ENCODE assay signal across 19 cellular contexts in genomic region chr3:134449951-134450350, GRCh38.
"Had no signal": no experiment of that assay in that cellular context is flagged by ENCODE, and none has a peak within 500 bp of the region (broad histone marks: within the 10 kb centered on the region; RNA-seq: fewer than 3 reads in every experiment).

No MANE protein-coding gene starts in this region.

- FAIRE-seq: pancreas had no signal

- H3K9me3 Mint-ChIP-seq: activated naive CD8-positive, alpha-beta T cell treated with anti-CD3 and anti-CD28 coated beads, Interleukin-2, amount 10 ng/mL, durations not matched to agents 7 days and 5 days had no signal

- DNase-seq: activated B cell treated with CpG ODN at 0.5 μM for 24 hours; activated naive CD4-positive, alpha-beta T cell; activated naive CD8-positive, alpha-beta T cell treated with anti-CD3 and anti-CD28 coated beads, Interleukin-2, amount 10 ng/mL, durations not matched to agents 7 days and 5 days; cortex of kidney; effector CD4-positive, alpha-beta T cell; esophagus squamous epithelium; glutamatergic neuron; immature natural killer cell; lower lobe of right lung; sigmoid colon; spleen; T-helper 17 cell had no signal

- H3K36me3 ChIP-seq: brain microvascular endothelial cell, esophagus squamous epithelium, lower lobe of right lung, pancreas, sigmoid colon, spleen had no signal

- H3K27ac Mint-ChIP-seq: activated B cell treated with CpG ODN at 0.5 μM for 24 hours; activated naive CD8-positive, alpha-beta T cell treated with anti-CD3 and anti-CD28 coated beads, Interleukin-2, amount 10 ng/mL, durations not matched to agents 7 days and 5 days; immature natural killer cell; mesothelial cell of epicardium; stimulated activated naive CD8-positive, alpha-beta T cell treated with anti-CD3 and anti-CD28 coated beads, Interleukin-15, Interleukin-2, amounts not matched to agents 100 ng/mL and 50 ng/mL, for 24 hours; T-helper 17 cell had no signal

- H3K4me3 Mint-ChIP-seq: activated B cell treated with CpG ODN at 0.5 μM for 24 hours; activated naive CD8-positive, alpha-beta T cell treated with anti-CD3 and anti-CD28 coated beads, Interleukin-2, amount 10 ng/mL, durations not matched to agents 7 days and 5 days; central memory CD8-positive, alpha-beta T cell; immature natural killer cell; mesothelial cell of epicardium; neural crest cell; stimulated activated naive CD8-positive, alpha-beta T cell treated with anti-CD3 and anti-CD28 coated beads, Interleukin-15, Interleukin-2, amounts not matched to agents 100 ng/mL and 50 ng/mL, for 24 hours; T-helper 17 cell had no signal

- H3K4me3 ChIP-seq: esophagus squamous epithelium, lower lobe of right lung, pancreas, sigmoid colon, spleen, testis had no signal

- H3K9me3 ChIP-seq: pancreas, sigmoid colon, testis had no signal

- H3K27me3 ChIP-seq: brain microvascular endothelial cell, esophagus squamous epithelium, pancreas, sigmoid colon, testis had no signal

- H3K27ac ChIP-seq: brain microvascular endothelial cell, esophagus squamous epithelium, lower lobe of right lung, pancreas, sigmoid colon, testis had no signal

- ATAC-seq: T-helper 17 cell had no signal

- H3K4me1 ChIP-seq: pancreas, testis had no signal

- H3K4me1 Mint-ChIP-seq: activated B cell treated with CpG ODN at 0.5 μM for 24 hours; activated naive CD8-positive, alpha-beta T cell treated with anti-CD3 and anti-CD28 coated beads, Interleukin-2, amount 10 ng/mL, durations not matched to agents 7 days and 5 days; central memory CD8-positive, alpha-beta T cell; immature natural killer cell; neural crest cell had no signal
